In the genomic region with DNA sequence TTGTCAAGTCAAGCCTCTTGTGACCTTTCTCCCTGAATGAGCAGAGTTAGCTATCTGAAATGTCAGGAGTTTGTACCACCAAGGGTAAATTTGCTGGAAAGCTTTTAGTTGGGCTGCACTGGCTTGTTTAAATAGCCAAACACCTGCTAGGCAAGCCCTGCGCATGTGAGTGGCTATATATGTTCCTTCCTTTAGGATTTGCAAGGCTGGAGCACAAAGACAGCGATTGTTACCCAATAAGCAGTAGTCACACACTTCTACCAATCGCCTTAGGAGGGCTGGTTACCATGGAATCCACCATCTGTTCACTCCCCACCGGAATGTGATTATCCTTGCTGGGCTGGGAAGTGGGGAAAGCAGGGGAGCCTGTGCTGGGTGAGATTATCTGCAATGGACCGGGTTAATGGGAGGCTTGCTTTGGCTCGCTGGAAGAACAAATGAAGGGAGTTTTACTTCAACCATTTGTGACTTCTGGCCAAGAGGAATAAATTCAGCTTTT, we compare ENCODE assay signal across 9 cellular contexts.
DNase-seq lines count a peak whose midpoint lies in the region; ATAC-seq and TF ChIP-seq lines count a peak whose summit lies in the region.
"Had no signal": no experiment of that assay in that cellular context is flagged by ENCODE, and none has a peak within 500 bp of the region (broad histone marks: within the 10 kb centered on the region; RNA-seq: fewer than 3 reads in every experiment).

No MANE protein-coding gene starts in this region.

- no peaks in the 10 kb centered on the region for H3K9me3 ChIP-seq in adipocyte (ENCODE audit: control insufficient read depth, low read length)

- no peaks in the 10 kb centered on the region for H3K36me3 ChIP-seq in adipocyte (ENCODE audit: control insufficient read depth, insufficient read depth, low read length, severe bottlenecking)

- peak; percentile 95 for ATAC-seq in sciatic nerve
- ATAC-seq in HG02571 (IDR thresholded peaks at IDR 0.05; ENCODE audit: unreplicated experiment) = no peak
- ATAC-seq in GM18870 (IDR thresholded peaks at IDR 0.05; ENCODE audit: unreplicated experiment) = no peak

- H3K27me3 ChIP-seq in adipocyte (replicated peaks; ENCODE audit: control insufficient read depth, insufficient read depth, low read length) = no peaks in the 10 kb centered on the region

- intact Hi-C loops in sciatic nerve (cut with DNase I) = no loop called here

- H3K4me3 ChIP-seq in AG09309 (ENCODE audit: control insufficient read depth, low read depth, low read length) = no peak overlapping the region
- H3K4me3 ChIP-seq in adipocyte (ENCODE audit: low read length) = peak overlapping the region; percentile 78

- H3K4me1 ChIP-seq in adipocyte (ENCODE audit: control insufficient read depth, insufficient read depth, low read length) = peaks cover 52% of the 10 kb centered on the region

- TF ChIP-seq CTCF in AG09309 (IDR thresholded peaks at IDR 0.05; ENCODE audit: control insufficient read depth, insufficient read depth, low read depth, low read length, missing control alignments) = no peak

- peak overlapping the region; percentile 76 for H3K9ac ChIP-seq in adipocyte (ENCODE audit: low read length)

- DNase-seq in AG09309 (ENCODE audit: low read depth) = peak; percentile 39
- DNase-seq in NCI-H1105 treated with DMSO at 0.1 percent for 48 hours (lab: John Stamatoyannopoulos, UW) = peak; percentile 83
- peak; percentile 65 for DNase-seq in adipocyte (ENCODE audit: low read depth)
- DNase-seq in hepatic stellate cell (ENCODE audit: low spot score) = peak; percentile 50
- no peak for DNase-seq in sciatic nerve (ENCODE audit: low spot score)
- DNase-seq in NOMO-1 treated with dmso at 0.1 percent for 144 hours (lab: John Stamatoyannopoulos, UW; ENCODE audit: unreplicated experiment) = no peak
- DNase-seq: DND-41 had no signal

Comparison
In these comparisons a context has a peak if more than half of its experiments do, and no peak if none do; other contexts are left out.
1. DNase-seq: peak in AG09309 (single experiment), NCI-H1105 treated with DMSO at 0.1 percent for 48 hours (single experiment), adipocyte (single experiment) and hepatic stellate cell (single experiment); none in sciatic nerve (single experiment) and NOMO-1 treated with dmso at 0.1 percent for 144 hours (single experiment).